In genomic region chr5:56534102-56534501, GRCh38 we compare ENCODE assay signal across 12 cellular contexts.
DNase-seq lines count a peak whose midpoint lies in the region; ATAC-seq and TF ChIP-seq lines count a peak whose summit lies in the region.
"Had no signal": no experiment of that assay in that cellular context is flagged by ENCODE, and none has a peak within 500 bp of the region (broad histone marks: within the 10 kb centered on the region; RNA-seq: fewer than 3 reads in every experiment).

No MANE protein-coding gene starts in this region.

- H3K4me3 Mint-ChIP-seq in activated T-helper 17 cell treated with anti-CD3 and anti-CD28 coated beads, Interleukin-2, amount 50 U/mL, for 72 hours = peak overlapping the region; percentile 41
- H3K4me3 Mint-ChIP-seq: stimulated activated memory B cell treated with anti-CD40 and anti-IgM and Interleukin-4, amounts not matched to agents 10 μg/mL and 1 μg/mL and 100 μg/mL, for 72 hours had no signal

- no peak overlapping the region for H3K27ac ChIP-seq in heart left ventricle
- H3K27ac ChIP-seq in vagina = peak overlapping the region; percentile 55

- intact Hi-C loops in left cardiac atrium (cut with DNase I) = no loop called here
- intact Hi-C loops in heart left ventricle (cut with DNase I) = no loop called here
- intact Hi-C loops in vagina (cut with DNase I) = no loop called here

- H3K4me1 Mint-ChIP-seq in activated T-helper 17 cell treated with anti-CD3 and anti-CD28 coated beads, Interleukin-2, amount 50 U/mL, for 72 hours = peaks cover 5% of the 10 kb centered on the region

- H3K27me3 ChIP-seq in heart left ventricle = no peaks in the 10 kb centered on the region
- H3K27me3 ChIP-seq in kidney epithelial cell (ENCODE audit: control insufficient read depth, insufficient read depth, low read length) = no peaks in the 10 kb centered on the region
- H3K27me3 ChIP-seq in vagina = no peaks in the 10 kb centered on the region

- H3K4me1 ChIP-seq in heart left ventricle = no peaks in the 10 kb centered on the region
- H3K4me1 ChIP-seq in vagina = peaks cover 43% of the 10 kb centered on the region

- no peaks in the 10 kb centered on the region for H3K36me3 Mint-ChIP-seq in activated T-helper 17 cell treated with anti-CD3 and anti-CD28 coated beads, Interleukin-2, amount 50 U/mL, for 72 hours (ENCODE audit: low read depth)
- H3K36me3 Mint-ChIP-seq: stimulated activated memory B cell treated with anti-CD40 and anti-IgM and Interleukin-4, amounts not matched to agents 10 μg/mL and 1 μg/mL and 100 μg/mL, for 72 hours had no signal

- H3K27me3 Mint-ChIP-seq in activated T-helper 17 cell treated with anti-CD3 and anti-CD28 coated beads, Interleukin-2, amount 50 U/mL, for 72 hours = no peaks in the 10 kb centered on the region
- H3K27me3 Mint-ChIP-seq: stimulated activated memory B cell treated with anti-CD40 and anti-IgM and Interleukin-4, amounts not matched to agents 10 μg/mL and 1 μg/mL and 100 μg/mL, for 72 hours had no signal

- ATAC-seq in left cardiac atrium (peak; percentile 30 to 85), heart left ventricle (no peak), GM21619 (IDR thresholded peaks at IDR 0.05; ENCODE audit: unreplicated experiment) (no peak), GM19397 (IDR thresholded peaks at IDR 0.05; ENCODE audit: unreplicated experiment) (no peak)
- ATAC-seq in activated T-helper 17 cell treated with anti-CD3 and anti-CD28 coated beads, Interleukin-2, amount 50 U/mL, for 72 hours (replicated peaks) = peak; percentile 96
- ATAC-seq: stimulated activated memory B cell treated with anti-CD40 and anti-IgM and Interleukin-4, amounts not matched to agents 10 μg/mL and 1 μg/mL and 100 μg/mL, for 72 hours had no signal

- 89 to 100% (median 91%) methylated on average over 3 to 4 of the region's 4 CpGs for WGBS in heart left ventricle, 4 donors

- DNase-seq in left cardiac atrium (no peak), heart left ventricle (no peak), kidney epithelial cell (ENCODE audit: low read depth) (peak; percentile 83), vagina (ENCODE audit: extremely low spot score in 2 of 2) (no peak), NCI-H526 (lab: John Stamatoyannopoulos, UW) (no peak)
- DNase-seq: AML-193; effector CD8-positive, alpha-beta T cell; NCI-H2029 treated with DMSO at 0.1 percent for 48 hours had no signal

- H3K36me3 ChIP-seq in heart left ventricle (no peaks in the 10 kb centered on the region), kidney epithelial cell (ENCODE audit: control insufficient read depth, insufficient read depth, low read length) (no peaks in the 10 kb centered on the region), vagina (no peaks in the 10 kb centered on the region)

- TF ChIP-seq POLR2A in heart left ventricle (IDR thresholded peaks at IDR 0.05) (no peak), vagina (IDR thresholded peaks at IDR 0.05) (no peak)

- H3K27ac Mint-ChIP-seq in activated T-helper 17 cell treated with anti-CD3 and anti-CD28 coated beads, Interleukin-2, amount 50 U/mL, for 72 hours = peak overlapping the region; percentile 23
- H3K27ac Mint-ChIP-seq: stimulated activated memory B cell treated with anti-CD40 and anti-IgM and Interleukin-4, amounts not matched to agents 10 μg/mL and 1 μg/mL and 100 μg/mL, for 72 hours had no signal

- H3K9me3 ChIP-seq in heart left ventricle = no peaks in the 10 kb centered on the region
- no peaks in the 10 kb centered on the region for H3K9me3 ChIP-seq in vagina

- no peak overlapping the region for H3K4me3 ChIP-seq in heart left ventricle
- H3K4me3 ChIP-seq in kidney epithelial cell (ENCODE audit: low read depth, low read length) = no peak overlapping the region
- H3K4me3 ChIP-seq in vagina = no peak overlapping the region

- TF ChIP-seq CTCF in heart left ventricle (IDR thresholded peaks at IDR 0.05) = no peak
- TF ChIP-seq CTCF in kidney epithelial cell (IDR thresholded peaks at IDR 0.05; ENCODE audit: insufficient read depth, low read length, poor library complexity, severe bottlenecking) = no peak
- TF ChIP-seq CTCF in vagina (IDR thresholded peaks at IDR 0.05) = no peak

- peaks cover 6% of the 10 kb centered on the region for H3K9me3 Mint-ChIP-seq in activated T-helper 17 cell treated with anti-CD3 and anti-CD28 coated beads, Interleukin-2, amount 50 U/mL, for 72 hours
- H3K9me3 Mint-ChIP-seq: stimulated activated memory B cell treated with anti-CD40 and anti-IgM and Interleukin-4, amounts not matched to agents 10 μg/mL and 1 μg/mL and 100 μg/mL, for 72 hours had no signal

Comparison
In these comparisons a context has a peak if more than half of its experiments do, and no peak if none do; other contexts are left out.
1. ATAC-seq: peak in left cardiac atrium (2 of 2) and activated T-helper 17 cell treated with anti-CD3 and anti-CD28 coated beads, Interleukin-2, amount 50 U/mL, for 72 hours (single experiment); none in heart left ventricle (0 of 4), GM21619 (single experiment) and GM19397 (single experiment).